In genomic region chr7:87797395-87797794, GRCh38 we compare ENCODE assay signal across 15 cellular contexts.
DNase-seq lines count a peak whose midpoint lies in the region; ATAC-seq and TF ChIP-seq lines count a peak whose summit lies in the region.
"Had no signal": no experiment of that assay in that cellular context is flagged by ENCODE, and none has a peak within 500 bp of the region (broad histone marks: within the 10 kb centered on the region; RNA-seq: fewer than 3 reads in every experiment).

No MANE protein-coding gene starts in this region.

- DNase-seq in epithelial cell of esophagus (ENCODE audit: low read depth) (peak; percentile 10), heart right ventricle (no peak), NOMO-1 treated with DMSO at 0.1 percent for 48 hours (lab: John Stamatoyannopoulos, UW; ENCODE audit: unreplicated experiment) (no peak), H7 (no peak), Ammon's horn (ENCODE audit: low spot score) (no peak)
- DNase-seq: activated gamma-delta T cell treated with Interleukin-2 at 50 U/mL for 16 hours; activated T-cell treated with anti-CD3 and anti-CD28 coated beads, Interleukin-2, amount 50 U/mL, for 1 hour; stimulated activated CD4-positive, alpha-beta T cell treated with anti-CD3 and anti-CD28 coated beads, Interleukin-4, amount 100 ng/mL, for 4 hours had no signal

- no peak overlapping the region for H3K4me3 ChIP-seq in epithelial cell of esophagus (ENCODE audit: low read length)
- no peak overlapping the region for H3K4me3 ChIP-seq in heart right ventricle
- no peak overlapping the region for H3K4me3 ChIP-seq in H7 (ENCODE audit: insufficient read depth, low read depth, low read length)
- H3K4me3 ChIP-seq: GM23248, SJCRH30 had no signal

- intact Hi-C loops in heart right ventricle (cut with DNase I): loop anchor here in 8 of 10 donors (2.0 to 10.0 kb wide), 5 partner anchors 89 to 370 kb away; no protein-coding TSS in a partner anchor

- peak; percentile 16 for ATAC-seq in GM18867 (IDR thresholded peaks at IDR 0.05; ENCODE audit: unreplicated experiment)
- ATAC-seq in GM21619 (IDR thresholded peaks at IDR 0.05; ENCODE audit: unreplicated experiment): peak; percentile 25
- peak; percentile 15 for ATAC-seq in HG03139 (IDR thresholded peaks at IDR 0.05; ENCODE audit: unreplicated experiment)
- ATAC-seq in heart right ventricle: no peak
- ATAC-seq: stimulated activated memory B cell treated with anti-CD40 and anti-IgM and Interleukin-4, amounts not matched to agents 10 μg/mL and 1 μg/mL and 100 μg/mL, for 72 hours had no signal

- TF ChIP-seq CTCF in epithelial cell of esophagus (IDR thresholded peaks at IDR 0.05; ENCODE audit: insufficient read depth, low read depth, low read length, missing control alignments) (no peak), heart right ventricle (IDR thresholded peaks at IDR 0.05) (no peak)

- H3K36me3 ChIP-seq in heart right ventricle: no peaks in the 10 kb centered on the region
- no peaks in the 10 kb centered on the region for H3K36me3 ChIP-seq in H7 (replicated peaks; ENCODE audit: control insufficient read depth, insufficient read depth, low read length)
- H3K36me3 ChIP-seq: neutrophil, SJCRH30 had no signal

- WGBS in heart right ventricle, 2 donors: 34 to 35% methylated on average over 1 of the region's 1 CpG

- peaks cover 0 to 22% (median 0%) of the 10 kb centered on the region in 11 donors for H3K9me3 ChIP-seq in heart right ventricle
- H3K9me3 ChIP-seq: neutrophil, SJCRH30 had no signal

- H3K27me3 ChIP-seq in heart right ventricle (no peaks in the 10 kb centered on the region), H7 (ENCODE audit: control insufficient read depth, insufficient read depth, low read length) (no peaks in the 10 kb centered on the region)
- H3K27me3 ChIP-seq: neutrophil, SJCRH30 had no signal

- no peak overlapping the region for H3K27ac ChIP-seq in heart right ventricle
- H3K27ac ChIP-seq: GM23248, neutrophil, SJCRH30 had no signal

- no peaks in the 10 kb centered on the region for H3K4me1 ChIP-seq in heart right ventricle
- H3K4me1 ChIP-seq: SJCRH30 had no signal

Comparison
In these comparisons a context has a peak if more than half of its experiments do, and no peak if none do; other contexts are left out.
1. ATAC-seq: peak in GM18867 (single experiment), GM21619 (single experiment) and HG03139 (single experiment); none in heart right ventricle (0 of 8).